In the genomic region with DNA sequence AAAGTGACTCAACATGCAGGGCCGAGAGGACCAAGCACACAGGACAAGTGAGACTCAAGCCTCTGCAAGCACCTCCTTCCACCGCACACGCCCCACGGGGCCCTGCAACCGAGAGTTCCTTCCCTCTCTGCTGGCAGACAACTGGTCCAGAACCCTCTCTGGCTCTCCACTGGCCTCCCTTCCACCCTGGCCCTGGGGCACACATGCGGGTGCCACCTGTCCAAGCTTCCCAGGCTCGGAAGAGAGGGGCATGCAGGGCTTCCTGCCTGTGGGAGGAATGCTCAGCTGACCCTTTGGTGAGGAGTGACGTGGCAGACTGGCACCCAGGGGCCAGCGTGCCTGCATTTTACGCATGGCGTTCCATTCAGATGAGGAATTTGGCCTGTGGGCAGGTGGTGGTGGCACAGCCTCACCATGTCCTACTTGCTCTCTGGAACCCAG, we compare ENCODE assay signal across 17 cellular contexts. TPM values are rescaled to one million over a fixed set of nuclear protein-coding genes. Genes with fewer than 3 reads are reported as not detected.
DNase-seq lines count a peak whose midpoint lies in the region; ATAC-seq and TF ChIP-seq lines count a peak whose summit lies in the region.
"Had no signal": no experiment of that assay in that cellular context is flagged by ENCODE, and none has a peak within 500 bp of the region (broad histone marks: within the 10 kb centered on the region; RNA-seq: fewer than 3 reads in every experiment).

No MANE protein-coding gene starts in this region.

- H3K4me3 Mint-ChIP-seq in endodermal cell, result no peak overlapping the region
- H3K4me3 Mint-ChIP-seq: activated CD8-positive, alpha-beta memory T cell treated with anti-CD3 and anti-CD28 coated beads, Interleukin-2, amount 10 ng/mL, durations not matched to agents 7 days and 5 days; naive thymus-derived CD4-positive, alpha-beta T cell had no signal

- no peaks in the 10 kb centered on the region for H3K9me3 Mint-ChIP-seq in endodermal cell
- H3K9me3 Mint-ChIP-seq: naive thymus-derived CD4-positive, alpha-beta T cell had no signal

- H3K23ac ChIP-seq in neuronal stem cell (ENCODE audit: low read depth, low read length, poor library complexity), result peak overlapping the region; percentile 49

- TF ChIP-seq CTCF in endodermal cell (conservative IDR thresholded peaks at IDR 0.05), result no peak

- H3K18ac ChIP-seq in neuronal stem cell (ENCODE audit: low read length), result peak overlapping the region; percentile 72

- no peak overlapping the region for H2AFZ ChIP-seq in neuronal stem cell (ENCODE audit: low read length)

- no peaks in the 10 kb centered on the region for H3K27me3 Mint-ChIP-seq in endodermal cell (ENCODE audit: insufficient read depth)
- H3K27me3 Mint-ChIP-seq: activated CD8-positive, alpha-beta memory T cell treated with anti-CD3 and anti-CD28 coated beads, Interleukin-2, amount 10 ng/mL, durations not matched to agents 7 days and 5 days; naive thymus-derived CD4-positive, alpha-beta T cell had no signal

- H3K4ac ChIP-seq in neuronal stem cell (ENCODE audit: low read length), result no peak overlapping the region

- no peaks in the 10 kb centered on the region for H3K79me1 ChIP-seq in neuronal stem cell (ENCODE audit: low read depth, low read length)

- peak overlapping the region; percentile 67 for H3K14ac ChIP-seq in neuronal stem cell (ENCODE audit: low read length)

- H3K27ac Mint-ChIP-seq in endodermal cell, result peak overlapping the region; percentile 7
- H3K27ac Mint-ChIP-seq: activated CD8-positive, alpha-beta memory T cell treated with anti-CD3 and anti-CD28 coated beads, Interleukin-2, amount 10 ng/mL, durations not matched to agents 7 days and 5 days had no signal

- H3K4me3 ChIP-seq in endodermal cell (ENCODE audit: low read length) (no peak overlapping the region), neuronal stem cell (ENCODE audit: low read length in 2 of 2) (no peak overlapping the region)
- H3K4me3 ChIP-seq: dorsolateral prefrontal cortex had no signal

- H2BK15ac ChIP-seq in neuronal stem cell (ENCODE audit: low read length), result no peak overlapping the region

- peaks cover 21% of the 10 kb centered on the region for H3K36me3 Mint-ChIP-seq in endodermal cell (ENCODE audit: low read depth)

- H4K8ac ChIP-seq in neuronal stem cell (ENCODE audit: low read depth, low read length), result no peak overlapping the region

- H3K27ac ChIP-seq in endodermal cell (ENCODE audit: low read depth, low read length) (peak overlapping the region; percentile 89), neuronal stem cell (replicated peaks; ENCODE audit: low read length) (no peak overlapping the region)

- H3K4me1 ChIP-seq in endodermal cell (ENCODE audit: control insufficient read depth, insufficient read depth, low read length), result no peaks in the 10 kb centered on the region
- H3K4me1 ChIP-seq in neuronal stem cell (ENCODE audit: control insufficient read depth in 2 of 2, insufficient read depth in 1 of 2, low read depth in 1 of 2, low read length in 2 of 2), result peaks cover 0 to 3% of the 10 kb centered on the region in 2 donors

- no peak overlapping the region for H4K91ac ChIP-seq in neuronal stem cell (ENCODE audit: low read depth, low read length, poor library complexity)

- H3K9me3 ChIP-seq in endodermal cell (ENCODE audit: control insufficient read depth, low read length) (no peaks in the 10 kb centered on the region), neuronal stem cell (replicated peaks in 1 of 2; ENCODE audit: control insufficient read depth in 2 of 2, insufficient read depth in 1 of 2, low read depth in 1 of 2, low read length in 2 of 2) (no peaks in the 10 kb centered on the region)

- no peak overlapping the region for H2AK5ac ChIP-seq in neuronal stem cell (ENCODE audit: low read depth, low read length)

- H3K4me2 ChIP-seq in neuronal stem cell (ENCODE audit: insufficient read depth, low read length, poor library complexity, severe bottlenecking), result no peak overlapping the region

- H3K27me3 ChIP-seq in endodermal cell (ENCODE audit: control insufficient read depth, insufficient read depth, low read length, poor library complexity, severe bottlenecking), result no peaks in the 10 kb centered on the region
- no peaks in the 10 kb centered on the region for H3K27me3 ChIP-seq in neuronal stem cell (ENCODE audit: control insufficient read depth in 3 of 3, insufficient read depth in 3 of 3, low read depth in 1 of 3, low read length in 3 of 3)
- H3K27me3 ChIP-seq: dorsolateral prefrontal cortex had no signal

- no peak overlapping the region for H2BK12ac ChIP-seq in neuronal stem cell (ENCODE audit: low read length)

- 84 to 90% methylated on average over 5 to 11 of the region's 11 CpGs for WGBS in endodermal cell (ENCODE audit: insufficient coverage in 1 of 2, insufficient read length in 1 of 2), 2 experiments
- WGBS in neuronal stem cell (ENCODE audit: extremely low coverage in 2 of 2, insufficient read length in 2 of 2, insufficient replicate concordance in 1 of 2), 2 donors, result no CpG with 5 or more reads among the region's 11 CpGs

- H3K9ac ChIP-seq in endodermal cell (ENCODE audit: extremely low read depth, low read length, poor library complexity, severe bottlenecking), result no peak overlapping the region
- H3K9ac ChIP-seq in neuronal stem cell (ENCODE audit: low read depth, low read length, poor library complexity), result peak overlapping the region; percentile 73

- ATAC-seq in HG03175 (IDR thresholded peaks at IDR 0.05; ENCODE audit: unreplicated experiment), result no peak
- ATAC-seq in GM21825 (IDR thresholded peaks at IDR 0.05; ENCODE audit: unreplicated experiment), result no peak
- ATAC-seq: activated CD4-positive, CD25-positive, alpha-beta regulatory T cell treated with anti-CD3 and anti-CD28 coated beads, Interleukin-2, amount 50 U/mL, for 24 hours; activated CD8-positive, alpha-beta memory T cell treated with anti-CD3 and anti-CD28 coated beads, Interleukin-2, amount 10 ng/mL, durations not matched to agents 7 days and 5 days; left lobe of liver; naive thymus-derived CD4-positive, alpha-beta T cell; PC-3 had no signal

- DNase-seq in Daoy (ENCODE audit: low read depth), result peak; percentile 52
- peak; percentile 96 for DNase-seq in M059J (ENCODE audit: low read depth)
- DNase-seq in endodermal cell, result no peak
- no peak for DNase-seq in neuronal stem cell (ENCODE audit: low spot score)
- no peak for DNase-seq in NCI-H446 (lab: John Stamatoyannopoulos, UW)
- no peak for DNase-seq in NCI-H345 (lab: John Stamatoyannopoulos, UW)
- DNase-seq: activated CD8-positive, alpha-beta memory T cell treated with anti-CD3 and anti-CD28 coated beads, Interleukin-2, amount 10 ng/mL, durations not matched to agents 7 days and 5 days; AML-193; dorsolateral prefrontal cortex; naive thymus-derived CD4-positive, alpha-beta T cell; NCI-H2029; NCI-H526 treated with DMSO at 0.1 percent for 48 hours; PC-3 had no signal

- H3K4me1 Mint-ChIP-seq in endodermal cell, result peaks cover 6% of the 10 kb centered on the region
- H3K4me1 Mint-ChIP-seq: activated CD8-positive, alpha-beta memory T cell treated with anti-CD3 and anti-CD28 coated beads, Interleukin-2, amount 10 ng/mL, durations not matched to agents 7 days and 5 days had no signal

- H2BK5ac ChIP-seq in neuronal stem cell (ENCODE audit: low read length), result no peak overlapping the region

- H3K36me3 ChIP-seq in endodermal cell (ENCODE audit: control insufficient read depth, insufficient read depth, low read length) (no peaks in the 10 kb centered on the region), neuronal stem cell (replicated peaks in 1 of 2; ENCODE audit: control insufficient read depth in 2 of 2, insufficient read depth in 2 of 2, low read length in 2 of 2) (peaks cover 10 to 40% of the 10 kb centered on the region in 2 donors)

- H2BK120ac ChIP-seq in neuronal stem cell (ENCODE audit: low read depth, low read length), result no peak overlapping the region

RNA-seq across cellular contexts. Expression of gene PIPOX, which starts 59.8 kb away (rescaled TPM):
- 0.34 TPM in 1 of 2 replicates, not detected in the other for total RNA-seq in Daoy (2014; rRNA removed; shearing (Covaris generic))
- total RNA-seq in M059J (2014; rRNA removed; shearing (Covaris generic)), result 0.71 and 5.5 TPM in 2 replicates
- total RNA-seq in endodermal cell, result 1 to 10 TPM; 1.8 to 5.9 TPM
- polyA plus RNA-seq in endodermal cell (2013, experiment 1 of 2), result 11.1 TPM
- 13.9 TPM for polyA plus RNA-seq in endodermal cell (2013, experiment 2 of 2)
- 2.7 TPM for polyA plus RNA-seq in neuronal stem cell (2013, experiment 1 of 2)
- polyA plus RNA-seq in neuronal stem cell (2013, experiment 2 of 2), result 2.9 TPM

Comparison
In these comparisons a context has a peak if more than half of its experiments do, and no peak if none do; other contexts are left out.
1. DNase-seq: peak in Daoy (single experiment) and M059J (single experiment); none in endodermal cell (single experiment), neuronal stem cell (single experiment), NCI-H446 (0 of 2) and NCI-H345 (single experiment).